14 cellular contexts compared by ENCODE assay signal in genomic region chr1:157154291-157154690, GRCh38. TPM values are rescaled to one million over a fixed set of nuclear protein-coding genes. Genes with fewer than 3 reads are reported as not detected.
A peak's percentile ranks its signal among the peaks of the same experiment; 100 is the strongest.
DNase-seq lines count a peak whose midpoint lies in the region; ATAC-seq and TF ChIP-seq lines count a peak whose summit lies in the region.
"Had no signal": no experiment of that assay in that cellular context is flagged by ENCODE, and none has a peak within 500 bp of the region (broad histone marks: within the 10 kb centered on the region; RNA-seq: fewer than 3 reads in every experiment).

No MANE protein-coding gene starts in this region.

- no peaks in the 10 kb centered on the region for H3K36me3 Mint-ChIP-seq in nephron (ENCODE audit: low read depth)
- no peaks in the 10 kb centered on the region for H3K36me3 Mint-ChIP-seq in activated CD4-positive, alpha-beta T cell treated with anti-CD3 and anti-CD28 coated beads for 36 hours (ENCODE audit: low read depth)
- H3K36me3 Mint-ChIP-seq: brain, CD14-positive monocyte, immature natural killer cell had no signal

- no peak overlapping the region for H2BK20ac ChIP-seq in IMR-90 (ENCODE audit: low read depth, low read length)

- WGBS in IMR-90 (ENCODE audit: extremely low coverage in 2 of 2, insufficient read length in 1 of 2), 2 experiments, result 37% methylated on average over 2 of the region's 5 CpGs; no CpG with 5 or more reads in 1 of the 2 experiments

- H2AFZ ChIP-seq in IMR-90 (replicated peaks; ENCODE audit: low read length, poor library complexity), result peak overlapping the region; percentile 68

- peak overlapping the region in 1 of 3 experiments; percentile 2 for H3K4me3 Mint-ChIP-seq in nephron
- H3K4me3 Mint-ChIP-seq in activated CD4-positive, alpha-beta T cell treated with anti-CD3 and anti-CD28 coated beads for 36 hours, result no peak overlapping the region
- H3K4me3 Mint-ChIP-seq: brain, immature natural killer cell had no signal

- H4K8ac ChIP-seq in IMR-90 (ENCODE audit: low read depth in 2 of 2, low read length in 2 of 2), result no peak overlapping the region

- peaks cover 32 to 65% (median 34%) of the 10 kb centered on the region in 10 experiments for H3K4me1 ChIP-seq in BLaER1 treated with 17β-estradiol and CSF1 and Interleukin-3, amounts not matched to agents 10 nM and 100 nM
- peaks cover 10% of the 10 kb centered on the region for H3K4me1 ChIP-seq in IMR-90 (ENCODE audit: control insufficient read depth, insufficient read depth, low read length)
- peaks cover 12% of the 10 kb centered on the region for H3K4me1 ChIP-seq in colonic mucosa

- no peaks in the 10 kb centered on the region for H3K9me3 ChIP-seq in BLaER1 treated with 17β-estradiol and CSF1 and Interleukin-3, amounts not matched to agents 10 nM and 100 nM (replicated peaks in 1 of 11)
- no peaks in the 10 kb centered on the region for H3K9me3 ChIP-seq in IMR-90 (ENCODE audit: control insufficient read depth, insufficient read depth, low read length)
- H3K9me3 ChIP-seq in colonic mucosa, result no peaks in the 10 kb centered on the region
- H3K9me3 ChIP-seq: gastrocnemius medialis had no signal

- no peak for TF ChIP-seq RAD21 in IMR-90 (IDR thresholded peaks at IDR 0.05; ENCODE audit: low read length)

- no peaks in the 10 kb centered on the region for H3K9me3 Mint-ChIP-seq in nephron
- H3K9me3 Mint-ChIP-seq in activated CD4-positive, alpha-beta T cell treated with anti-CD3 and anti-CD28 coated beads for 36 hours (ENCODE audit: low read depth), result no peaks in the 10 kb centered on the region
- H3K9me3 Mint-ChIP-seq: CD14-positive monocyte, immature natural killer cell had no signal

- no peak overlapping the region for H3K23ac ChIP-seq in IMR-90 (ENCODE audit: low read depth, low read length)

- peaks cover 75% of the 10 kb centered on the region for H3K4me1 Mint-ChIP-seq in nephron
- peaks cover 21% of the 10 kb centered on the region for H3K4me1 Mint-ChIP-seq in activated CD4-positive, alpha-beta T cell treated with anti-CD3 and anti-CD28 coated beads for 36 hours

- in situ Hi-C loops in IMR-90 (cut with MboI; ENCODE audit: low sequenced_read_pairs), result loop anchor here (5.0 kb wide), 1 partner anchor 62 kb away; no protein-coding TSS in a partner anchor

- no peaks in the 10 kb centered on the region for H3K36me3 ChIP-seq in BLaER1 treated with 17β-estradiol and CSF1 and Interleukin-3, amounts not matched to agents 10 nM and 100 nM
- no peaks in the 10 kb centered on the region for H3K36me3 ChIP-seq in IMR-90 (ENCODE audit: control insufficient read depth, insufficient read depth, low read length)
- H3K36me3 ChIP-seq in colonic mucosa, result no peaks in the 10 kb centered on the region
- H3K36me3 ChIP-seq: gastrocnemius medialis had no signal

- no peaks in the 10 kb centered on the region for H4K20me1 ChIP-seq in BLaER1 treated with 17β-estradiol and CSF1 and Interleukin-3, amounts not matched to agents 10 nM and 100 nM
- H4K20me1 ChIP-seq in IMR-90 (ENCODE audit: insufficient read depth, low read length), result no peaks in the 10 kb centered on the region

- H3K9me1 ChIP-seq in IMR-90 (ENCODE audit: insufficient read depth, low read length), result 0 out of 2 replicates have a peak, but pooled peaks cover 3% of the 10 kb centered on the region

- BruUV-seq in IMR-90 (replicated peaks; lab: Mats Ljungman, UMichigan), result no TSS peak

- H2BK5ac ChIP-seq in IMR-90 (ENCODE audit: low read depth, low read length, poor library complexity, severe bottlenecking), result no peak overlapping the region

- peak overlapping the region in 6 of 11 experiments; percentile 4 to 55 (median 22); a peak in 4 of 22 replicates for H3K27ac ChIP-seq in BLaER1 treated with 17β-estradiol and CSF1 and Interleukin-3, amounts not matched to agents 10 nM and 100 nM
- H3K27ac ChIP-seq in IMR-90 (ENCODE audit: insufficient read depth, low read length), result no peak overlapping the region
- peak overlapping the region; percentile 70 for H3K27ac ChIP-seq in colonic mucosa

- no peak overlapping the region for H2AK5ac ChIP-seq in IMR-90 (ENCODE audit: low read depth, low read length)

- 0 out of 22 replicates have a peak overlapping the region, but pooled peaks of 1 of the 11 experiments have one; percentile 44 for H3K9ac ChIP-seq in BLaER1 treated with 17β-estradiol and CSF1 and Interleukin-3, amounts not matched to agents 10 nM and 100 nM
- H3K9ac ChIP-seq in IMR-90 (ENCODE audit: low read depth, low read length) (no peak overlapping the region), colonic mucosa (ENCODE audit: low read depth in 2 of 2, low read length in 2 of 2) (peak overlapping the region in 1 of 2 donors; percentile 30)

- TF ChIP-seq CTCF in IMR-90 (conservative IDR thresholded peaks at IDR 0.05; ENCODE audit: low read depth, low read length) (no peak), colonic mucosa (IDR thresholded peaks at IDR 0.05) (no peak), nephron (IDR thresholded peaks at IDR 0.05; ENCODE audit: unreplicated experiment in 3 of 3) (no peak)

- ATAC-seq in IMR-90 (ENCODE audit: low read depth) (no peak), GM18868 (IDR thresholded peaks at IDR 0.05; ENCODE audit: unreplicated experiment) (no peak)
- no peak for ATAC-seq in activated CD4-positive, alpha-beta T cell treated with anti-CD3 and anti-CD28 coated beads for 36 hours

- H3K4ac ChIP-seq in IMR-90 (ENCODE audit: low read depth, low read length), result no peak overlapping the region

- H3K56ac ChIP-seq in IMR-90 (ENCODE audit: extremely low read depth, insufficient read depth, low read length), result no peak overlapping the region

- H3K4me3 ChIP-seq in BLaER1 treated with 17β-estradiol and CSF1 and Interleukin-3, amounts not matched to agents 10 nM and 100 nM, result 0 out of 20 replicates have a peak overlapping the region, but pooled peaks of 1 of the 10 experiments have one; percentile 11
- H3K4me3 ChIP-seq in IMR-90 (ENCODE audit: insufficient read depth, low read depth, low read length) (no peak overlapping the region), colonic mucosa (no peak overlapping the region)
- H3K4me3 ChIP-seq: gastrocnemius medialis had no signal

- CTCF ChIA-PET in IMR-90 (lab: Yijun Ruan, JAX), result interaction anchor here (0.7 to 4.9 kb wide), 3 partner anchors 12 to 65 kb away, joined by 3 to 88 read pairs (median 3); no protein-coding TSS in a partner anchor
- CTCF ChIA-PET in activated CD4-positive, alpha-beta T cell treated with anti-CD3 and anti-CD28 coated beads for 36 hours (lab: Charles Lee), result interaction anchor here (0.7 to 16.6 kb wide), 8 partner anchors 17 to 115 kb away, joined by 3 to 455 read pairs (median 4); partner anchors contain the start of gene ETV3

- H2BK120ac ChIP-seq in IMR-90 (ENCODE audit: low read depth, low read length), result no peak overlapping the region

- H2BK15ac ChIP-seq in IMR-90 (ENCODE audit: low read depth, low read length), result no peak overlapping the region

- H2AK9ac ChIP-seq in IMR-90 (replicated peaks; ENCODE audit: low read depth, low read length, poor library complexity), result no peak overlapping the region

- no peaks in the 10 kb centered on the region for H3K27me3 ChIP-seq in BLaER1 treated with 17β-estradiol and CSF1 and Interleukin-3, amounts not matched to agents 10 nM and 100 nM
- H3K27me3 ChIP-seq in IMR-90 (ENCODE audit: control insufficient read depth, insufficient read depth, low read length), result no peaks in the 10 kb centered on the region; the same call in 1 of the 2 replicates
- peaks cover 7% of the 10 kb centered on the region for H3K27me3 ChIP-seq in colonic mucosa
- H3K27me3 ChIP-seq: gastrocnemius medialis had no signal

- no peak overlapping the region; the same call in 1 of the 2 replicates for H3K14ac ChIP-seq in IMR-90 (replicated peaks; ENCODE audit: low read depth, low read length)

- POLR2A ChIA-PET in IMR-90 (lab: Charles Lee; ENCODE audit: unreplicated experiment), result no interaction called here
- POLR2A ChIA-PET in activated CD4-positive, alpha-beta T cell treated with anti-CD3 and anti-CD28 coated beads for 36 hours (lab: Charles Lee), result interaction anchor here (1.1 to 1.7 kb wide), 2 partner anchors 20 to 64 kb away, joined by 5 to 8 read pairs; no protein-coding TSS in a partner anchor

- H3K18ac ChIP-seq in IMR-90 (ENCODE audit: low read depth, low read length), result no peak overlapping the region

- intact Hi-C loops in IMR-90 (cut with micrococcal nuclease), result no loop called here
- intact Hi-C loops in colonic mucosa (cut with DNase I), result no loop called here
- intact Hi-C loops in activated CD4-positive, alpha-beta T cell treated with anti-CD3 and anti-CD28 coated beads for 36 hours (cut with DNase I, micrococcal nuclease), result no loop called here

- no peak for TF ChIP-seq POLR2A in IMR-90 (IDR thresholded peaks at IDR 0.05; ENCODE audit: low read depth, low read length)

- H3K27me3 Mint-ChIP-seq in nephron (ENCODE audit: low read depth), result peaks cover 7% of the 10 kb centered on the region
- H3K27me3 Mint-ChIP-seq in activated CD4-positive, alpha-beta T cell treated with anti-CD3 and anti-CD28 coated beads for 36 hours, result peaks cover 11% of the 10 kb centered on the region

- peak overlapping the region; percentile 83 to 95 (median 91) for H3K4me2 ChIP-seq in BLaER1 treated with 17β-estradiol and CSF1 and Interleukin-3, amounts not matched to agents 10 nM and 100 nM
- no peak overlapping the region for H3K4me2 ChIP-seq in IMR-90 (ENCODE audit: low read depth, low read length)

- dilution Hi-C loops in IMR-90 (cut with HindIII; ENCODE audit: low sequenced_read_pairs, unreplicated experiment), result no loop called here

- H4K5ac ChIP-seq in IMR-90 (ENCODE audit: low read depth, low read length), result no peak overlapping the region

- H4K91ac ChIP-seq in IMR-90 (ENCODE audit: insufficient read depth, low read depth, low read length), result no peak overlapping the region

- no peaks in the 10 kb centered on the region for H3K79me1 ChIP-seq in IMR-90 (ENCODE audit: low read depth in 1 of 2, low read length in 2 of 2)

- no peak for DNase-seq in IMR-90
- DNase-seq in colonic mucosa, result peak; percentile 26
- DNase-seq in NCI-H2107 (lab: John Stamatoyannopoulos, UW), result no peak
- DNase-seq in activated CD4-positive, alpha-beta T cell treated with anti-CD3 and anti-CD28 coated beads for 36 hours, result no peak
- DNase-seq: immature natural killer cell, NCI-H510A had no signal

- peak overlapping the region; percentile 15 to 76 (median 21) for H3K27ac Mint-ChIP-seq in nephron
- H3K27ac Mint-ChIP-seq in activated CD4-positive, alpha-beta T cell treated with anti-CD3 and anti-CD28 coated beads for 36 hours, result no peak overlapping the region

RNA-seq across cellular contexts. Expression of gene ETV3, which starts 16.1 kb away (rescaled TPM):
- total RNA-seq in IMR-90 (2012; rRNA removed), result 14.7 and 21.1 TPM in 2 replicates
- 6.4 and 6.8 TPM in 2 replicates for polyA plus RNA-seq in IMR-90 (2012; rRNA removed)
- 2.9 and 4.0 TPM in 2 replicates for polyA plus RNA-seq in IMR-90 (2012; cell fraction: cytosol; rRNA removed)
- 10.0 and 112 TPM in 2 replicates for polyA plus RNA-seq in IMR-90 (2012; cell fraction: nucleus; rRNA removed; ENCODE audit: low replicate concordance)
- 10 to 100 TPM; 20.7 to 38.7 TPM for total RNA-seq in colonic mucosa
- total RNA-seq in activated CD4-positive, alpha-beta T cell treated with anti-CD3 and anti-CD28 coated beads for 36 hours, result 10 to 100 TPM; 32.0 to 36.7 TPM

RNA-seq across cellular contexts. Expression of gene ETV3L, which starts 54.7 kb away (rescaled TPM):
- total RNA-seq in IMR-90 (2012; rRNA removed) (not detected in 2 replicates), colonic mucosa (not detected)
- not detected in 2 replicates for polyA plus RNA-seq in IMR-90 (2012; rRNA removed)
- not detected in 2 replicates for polyA plus RNA-seq in IMR-90 (2012; cell fraction: cytosol; rRNA removed)
- polyA plus RNA-seq in IMR-90 (2012; cell fraction: nucleus; rRNA removed; ENCODE audit: low replicate concordance), result 0.03 and 0.10 TPM in 2 replicates
- total RNA-seq in activated CD4-positive, alpha-beta T cell treated with anti-CD3 and anti-CD28 coated beads for 36 hours, result not detected
- total RNA-seq: gastrocnemius medialis, mucosa of gallbladder, pulmonary artery endothelial cell had no signal
- polyA plus RNA-seq: immature natural killer cell had no signal
